ENCODE assay signal across 5 cellular contexts in genomic region chr11:7311903-7312302, GRCh38.
"Had no signal": no experiment of that assay in that cellular context is flagged by ENCODE, and none has a peak within 500 bp of the region (broad histone marks: within the 10 kb centered on the region; RNA-seq: fewer than 3 reads in every experiment).

No MANE protein-coding gene starts in this region.

- H3K4me3 Mint-ChIP-seq: GM23338, H9 had no signal

- ATAC-seq: GM23338, K562 had no signal

- H3K9me3 Mint-ChIP-seq: GM23338, H9 had no signal

- DNase-seq: H9, HCEC 1CT, IMR-90 had no signal

- H3K4me3 ChIP-seq: GM23338, K562 had no signal

- H3K27ac Mint-ChIP-seq: GM23338, H9 had no signal
